ENCODE assay signal across 12 cellular contexts in genomic region chr7:137731436-137731835, GRCh38.
"Had no signal": no experiment of that assay in that cellular context is flagged by ENCODE, and none has a peak within 500 bp of the region (broad histone marks: within the 10 kb centered on the region; RNA-seq: fewer than 3 reads in every experiment).

No MANE protein-coding gene starts in this region.

- H3K27ac Mint-ChIP-seq: activated B cell treated with CpG ODN at 0.5 μM for 24 hours; activated CD4-positive, alpha-beta T cell treated with anti-CD3 and anti-CD28 coated beads, Interleukin-2, amount 10 ng/mL, durations not matched to agents 7 days and 5 days; activated naive CD4-positive, alpha-beta T cell treated with anti-CD3 and anti-CD28 coated beads, Interleukin-2, amount 50 U/mL, for 72 hours; nephron progenitor cell; type B pancreatic cell had no signal

- H3K9me3 Mint-ChIP-seq: activated B cell treated with CpG ODN at 0.5 μM for 24 hours; activated naive CD4-positive, alpha-beta T cell treated with anti-CD3 and anti-CD28 coated beads, Interleukin-2, amount 50 U/mL, for 72 hours; nephron progenitor cell; type B pancreatic cell had no signal

- H3K4me3 ChIP-seq: dorsolateral prefrontal cortex, sigmoid colon had no signal

- H3K36me3 Mint-ChIP-seq: activated naive CD4-positive, alpha-beta T cell treated with anti-CD3 and anti-CD28 coated beads, Interleukin-2, amount 50 U/mL, for 72 hours; type B pancreatic cell had no signal

- ATAC-seq: activated naive CD4-positive, alpha-beta T cell treated with anti-CD3 and anti-CD28 coated beads, Interleukin-2, amount 50 U/mL, for 72 hours had no signal

- H3K9me3 ChIP-seq: sigmoid colon had no signal

- H3K27me3 Mint-ChIP-seq: activated B cell treated with CpG ODN at 0.5 μM for 24 hours; activated CD4-positive, alpha-beta T cell treated with anti-CD3 and anti-CD28 coated beads, Interleukin-2, amount 10 ng/mL, durations not matched to agents 7 days and 5 days had no signal

- H3K27ac ChIP-seq: dorsolateral prefrontal cortex, sigmoid colon had no signal

- H3K4me1 ChIP-seq: sigmoid colon had no signal

- H3K27me3 ChIP-seq: dorsolateral prefrontal cortex, sigmoid colon had no signal

- H3K36me3 ChIP-seq: sigmoid colon had no signal

- H3K4me3 Mint-ChIP-seq: activated B cell treated with CpG ODN at 0.5 μM for 24 hours; activated CD4-positive, alpha-beta T cell treated with anti-CD3 and anti-CD28 coated beads, Interleukin-2, amount 10 ng/mL, durations not matched to agents 7 days and 5 days; nephron progenitor cell; type B pancreatic cell had no signal

- DNase-seq: activated B cell treated with CpG ODN at 0.5 μM for 24 hours; activated CD4-positive, alpha-beta T cell treated with anti-CD3 and anti-CD28 coated beads, Interleukin-2, amount 10 ng/mL, durations not matched to agents 7 days and 5 days; amygdala; dorsolateral prefrontal cortex; hippocampal formation; nephron progenitor cell; sigmoid colon; stimulated activated CD4-positive, alpha-beta T cell treated with anti-CD3 and anti-CD28 coated beads, Interleukin-2, amount 100 ng/mL, for 48 hours; stimulated activated naive CD4-positive, alpha-beta T cell treated with Interleukin-2 at 50 U/mL for 16 hours; T-helper 1 cell had no signal

- H3K4me1 Mint-ChIP-seq: activated B cell treated with CpG ODN at 0.5 μM for 24 hours; activated CD4-positive, alpha-beta T cell treated with anti-CD3 and anti-CD28 coated beads, Interleukin-2, amount 10 ng/mL, durations not matched to agents 7 days and 5 days; nephron progenitor cell had no signal
